In the genomic region with DNA sequence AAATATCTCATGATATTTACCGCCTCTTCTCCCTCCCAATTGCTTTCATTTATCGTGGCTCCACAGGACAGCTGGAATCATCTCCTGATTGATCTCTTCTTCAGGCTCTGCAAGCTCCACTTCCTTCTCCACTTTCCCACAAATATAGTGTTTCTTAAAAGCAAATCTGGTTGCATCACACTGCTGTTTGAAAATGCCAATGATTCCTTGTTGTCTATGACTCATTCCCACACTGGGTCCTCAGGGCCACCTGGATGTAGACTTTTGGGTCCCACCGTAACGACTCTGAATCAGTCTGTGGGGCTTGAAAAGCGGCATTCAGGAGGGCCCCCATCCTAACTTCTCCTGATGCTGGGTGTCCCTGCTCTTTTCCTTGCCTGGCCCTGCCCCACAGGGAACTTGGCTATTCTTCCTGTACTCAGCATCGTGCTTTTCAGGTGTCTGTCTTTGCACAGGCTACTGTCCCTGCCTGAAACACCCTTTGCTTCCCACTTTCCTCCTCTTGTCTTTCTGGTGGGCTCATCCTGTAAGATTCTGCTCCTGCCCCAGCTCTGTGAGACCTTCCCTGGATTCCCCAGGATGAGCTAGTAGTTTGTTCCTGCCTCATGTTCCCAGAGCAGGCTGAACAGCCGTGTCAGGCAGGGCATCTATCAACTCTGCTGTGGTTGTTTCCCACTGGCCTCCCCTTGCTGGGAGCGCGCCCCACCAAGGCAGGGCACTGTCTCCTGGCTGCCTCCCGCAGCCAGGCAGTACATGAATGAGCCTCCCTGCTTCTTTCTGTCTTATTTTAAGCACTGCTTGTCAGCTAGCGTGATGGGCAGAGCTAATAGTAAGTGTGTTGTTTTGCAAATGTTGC, we compare ENCODE assay signal across 1 cellular context.
A peak's percentile ranks its signal among the peaks of the same experiment; 100 is the strongest.
TF ChIP-seq lines count a peak whose summit lies in the region.

No MANE protein-coding gene starts in this region.

TF ChIP-seq in HEK293, 187 proteins besides CTCF, POLR2A, EP300 and RAD21 (continued from another document):
- TF ChIP-seq, protein P1, sequence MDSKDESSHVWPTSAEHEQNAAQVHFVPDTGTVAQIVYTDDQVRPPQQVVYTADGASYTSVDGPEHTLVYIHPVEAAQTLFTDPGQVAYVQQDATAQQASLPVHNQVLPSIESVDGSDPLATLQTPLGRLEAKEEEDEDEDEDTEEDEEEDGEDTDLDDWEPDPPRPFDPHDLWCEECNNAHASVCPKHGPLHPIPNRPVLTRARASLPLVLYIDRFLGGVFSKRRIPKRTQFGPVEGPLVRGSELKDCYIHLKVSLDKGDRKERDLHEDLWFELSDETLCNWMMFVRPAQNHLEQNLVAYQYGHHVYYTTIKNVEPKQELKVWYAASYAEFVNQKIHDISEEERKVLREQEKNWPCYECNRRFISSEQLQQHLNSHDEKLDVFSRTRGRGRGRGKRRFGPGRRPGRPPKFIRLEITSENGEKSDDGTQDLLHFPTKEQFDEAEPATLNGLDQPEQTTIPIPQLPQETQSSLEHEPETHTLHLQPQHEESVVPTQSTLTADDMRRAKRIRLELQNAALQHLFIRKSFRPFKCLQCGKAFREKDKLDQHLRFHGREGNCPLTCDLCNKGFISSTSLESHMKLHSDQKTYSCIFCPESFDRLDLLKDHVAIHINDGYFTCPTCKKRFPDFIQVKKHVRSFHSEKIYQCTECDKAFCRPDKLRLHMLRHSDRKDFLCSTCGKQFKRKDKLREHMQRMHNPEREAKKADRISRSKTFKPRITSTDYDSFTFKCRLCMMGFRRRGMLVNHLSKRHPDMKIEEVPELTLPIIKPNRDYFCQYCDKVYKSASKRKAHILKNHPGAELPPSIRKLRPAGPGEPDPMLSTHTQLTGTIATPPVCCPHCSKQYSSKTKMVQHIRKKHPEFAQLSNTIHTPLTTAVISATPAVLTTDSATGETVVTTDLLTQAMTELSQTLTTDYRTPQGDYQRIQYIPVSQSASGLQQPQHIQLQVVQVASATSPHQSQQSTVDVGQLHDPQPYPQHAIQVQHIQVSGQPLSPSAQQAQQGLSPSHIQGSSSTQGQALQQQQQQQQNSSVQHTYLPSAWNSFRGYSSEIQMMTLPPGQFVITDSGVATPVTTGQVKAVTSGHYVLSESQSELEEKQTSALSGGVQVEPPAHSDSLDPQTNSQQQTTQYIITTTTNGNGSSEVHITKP (tag by site-specific recombination; IDR thresholded peaks at IDR 0.05), result no peak
- TF ChIP-seq RBAK (tag by site-specific recombination; IDR thresholded peaks at IDR 0.05) (no peak), PRDM1 (tag by site-specific recombination; IDR thresholded peaks at IDR 0.05) (peak; percentile 54; the same call in 1 of the 2 replicates), ZNF837 (tag by site-specific recombination; IDR thresholded peaks at IDR 0.05) (no peak), ZNF660 (tag by site-specific recombination; IDR thresholded peaks at IDR 0.05) (no peak), ZNF266 (tag by site-specific recombination; IDR thresholded peaks at IDR 0.05; ENCODE audit: low read depth) (no peak)
